ENCODE assay signal across 8 cellular contexts in genomic region chr5:151771259-151772028, GRCh38. TPM values are rescaled to one million over a fixed set of nuclear protein-coding genes. Genes with fewer than 3 reads are reported as not detected.
A peak's percentile ranks its signal among the peaks of the same experiment; 100 is the strongest.
DNase-seq lines count a peak whose midpoint lies in the region; ATAC-seq, FAIRE-seq and TF ChIP-seq lines count a peak whose summit lies in the region.

G3BP1 (plus strand) TSS chr5:151771954; CDS start chr5:151786621, 14,667 bp downstream.

- peak; percentile 66 for TF ChIP-seq CTCF in BE2C (IDR thresholded peaks at IDR 0.05; ENCODE audit: low read depth, low read length)
- TF ChIP-seq CTCF in chondrocyte (IDR thresholded peaks at IDR 0.05): peak; percentile 80
- peak; percentile 68 to 73 (median 69) for TF ChIP-seq CTCF in keratinocyte (optimal IDR thresholded peaks at IDR 0.05 in 1 of 3, IDR thresholded peaks at IDR 0.05 in 1 of 3, conservative IDR thresholded peaks at IDR 0.05 in 1 of 3; ENCODE audit: extremely low read depth in 1 of 3, insufficient read depth in 2 of 3, low read length in 3 of 3)

- H3K27me3 ChIP-seq in BE2C (no peaks in the 10 kb centered on the region), keratinocyte (ENCODE audit: control insufficient read depth, extremely low read depth, insufficient read depth, low read length) (no peaks in the 10 kb centered on the region)

- peak within 1 kb of the TSS; percentile 85 for H3K4me2 ChIP-seq in keratinocyte (ENCODE audit: control insufficient read depth, extremely low read depth, insufficient read depth, low read depth, low read length)

- peak; percentile 95 for FAIRE-seq in keratinocyte (lab: Jason Lieb, UNC)

- H3K9ac ChIP-seq in keratinocyte (ENCODE audit: control insufficient read depth, extremely low read depth, insufficient read depth, low read length): peak within 1 kb of the TSS; percentile 97

- H3K4me3 ChIP-seq in BE2C (ENCODE audit: low read depth, low read length): peak within 1 kb of the TSS; percentile 94
- peak within 1 kb of the TSS; percentile 94 to 99 (median 99) for H3K4me3 ChIP-seq in keratinocyte (ENCODE audit: control insufficient read depth in 2 of 3, extremely low read depth in 1 of 3, insufficient read depth in 2 of 3, low read depth in 1 of 3, low read length in 3 of 3)

- no peaks in the 10 kb centered on the region for H3K27me3 Mint-ChIP-seq in chondrocyte (ENCODE audit: low read depth)

- peak within 1 kb of the TSS; percentile 90 for H3K27ac ChIP-seq in keratinocyte (ENCODE audit: control insufficient read depth, insufficient read depth, low read length)

- ATAC-seq in HG03439 (IDR thresholded peaks at IDR 0.05; ENCODE audit: unreplicated experiment): peak; percentile 84

- DNase-seq in BE2C (peak; percentile 100), NCI-H510A treated with DMSO at 0.1 percent for 48 hours (lab: John Stamatoyannopoulos, UW) (peak; percentile 99), chondrocyte (ENCODE audit: low spot score) (peak; percentile 100), keratinocyte (ENCODE audit: low read depth, low spot score) (peak; percentile 98)
- DNase-seq in activated CD4-positive, alpha-beta T cell treated with anti-CD3 and anti-CD28 coated beads for 24 hours (ENCODE audit: low read depth in 2 of 2): peak; percentile 98
- DNase-seq in stimulated activated CD4-positive, alpha-beta T cell treated with anti-CD3 and anti-CD28 coated beads, Interleukin-15, amount 100 ng/mL, for 1 hour (ENCODE audit: low read depth in 1 of 2, low spot score in 1 of 2): peak; percentile 93 to 98

- peaks cover 6% of the 10 kb centered on the region for H3K4me1 ChIP-seq in BE2C
- peaks cover 24% of the 10 kb centered on the region for H3K4me1 ChIP-seq in keratinocyte (ENCODE audit: control insufficient read depth, extremely low read depth, insufficient read depth, low read length)

- H3K36me3 ChIP-seq in BE2C (peaks cover 9% of the 10 kb centered on the region; the same call in 1 of the 2 replicates), keratinocyte (ENCODE audit: control insufficient read depth in 2 of 2, extremely low read depth in 1 of 2, insufficient read depth in 2 of 2, low read length in 2 of 2) (peaks cover 0 to 7% of the 10 kb centered on the region in 2 experiments)

- peaks cover 38% of the 10 kb centered on the region for H3K4me1 Mint-ChIP-seq in chondrocyte (ENCODE audit: low read depth)

- peak within 1 kb of the TSS; percentile 82 for H2AFZ ChIP-seq in keratinocyte (ENCODE audit: control insufficient read depth, low read length)

- no peaks in the 10 kb centered on the region for H3K9me3 Mint-ChIP-seq in chondrocyte (ENCODE audit: low read depth)

- H3K9me1 ChIP-seq in keratinocyte (ENCODE audit: control insufficient read depth, extremely low read depth, insufficient read depth, low read length): no peaks in the 10 kb centered on the region

- peaks cover 48% of the 10 kb centered on the region for H3K79me2 ChIP-seq in keratinocyte (ENCODE audit: control insufficient read depth, insufficient read depth, low read length)

- dilution Hi-C loops in keratinocyte (cut with MboI; ENCODE audit: extremely low pct_ligation_motif_present, low sequenced_read_pairs): no loop called here

- no peaks in the 10 kb centered on the region for H3K36me3 Mint-ChIP-seq in chondrocyte (ENCODE audit: low read depth)

- peak; percentile 99 for TF ChIP-seq POLR2A in GM19193 (IDR thresholded peaks at IDR 0.05; ENCODE audit: extremely low read depth, insufficient read depth, insufficient read length)

- H3K9me3 ChIP-seq in BE2C (no peaks in the 10 kb centered on the region), keratinocyte (ENCODE audit: control insufficient read depth, low read depth, low read length) (no peaks in the 10 kb centered on the region)

- H4K20me1 ChIP-seq in keratinocyte (ENCODE audit: control insufficient read depth, extremely low read depth, insufficient read depth, low read length): peaks cover 38% of the 10 kb centered on the region

- peak within 1 kb of the TSS; percentile 89 for H3K27ac Mint-ChIP-seq in chondrocyte (ENCODE audit: unreplicated experiment)

- peak within 1 kb of the TSS; percentile 87 for H3K4me3 Mint-ChIP-seq in chondrocyte (ENCODE audit: unreplicated experiment)

RNA-seq across cellular contexts. Expression of gene G3BP1, which starts in this region (rescaled TPM):
- 163 TPM for polyA plus RNA-seq in BE2C (2012; ENCODE audit: insufficient read depth, insufficient read length, low read depth)
- 174 to 202 TPM (median 181 TPM) in 3 replicates for total RNA-seq in chondrocyte
- 93.5 to 137 TPM (median 115 TPM) in 3 replicates for polyA plus RNA-seq in keratinocyte
- 98.2 TPM for polyA plus RNA-seq in keratinocyte (2011; ENCODE audit: low read depth)
- 52.3 and 81.0 TPM in 2 replicates for polyA plus RNA-seq in keratinocyte (2011; cell fraction: cytosol; rRNA removed)
- polyA plus RNA-seq in keratinocyte (2011; cell fraction: nucleus; rRNA removed): 83.5 and 87.6 TPM in 2 replicates
- polyA plus RNA-seq in keratinocyte (2012; ENCODE audit: low replicate concordance): 84.1 and 237 TPM in 2 replicates
- polyA minus RNA-seq in keratinocyte: 182 to 302 TPM (median 247 TPM) in 3 replicates
- 189 TPM for polyA minus RNA-seq in keratinocyte (2011; cell fraction: cytosol; rRNA and poly(A)+ RNA removed)
- polyA minus RNA-seq in keratinocyte (2011; cell fraction: nucleus; rRNA and poly(A)+ RNA removed): 187 and 308 TPM in 2 replicates

Comparison
In these comparisons a context has a peak if more than half of its experiments do, and no peak if none do; other contexts are left out.
1. Peak in every context shown above with its lines: DNase-seq, ATAC-seq, H3K4me3 ChIP-seq and H3K27ac ChIP-seq.